Comparison of ENCODE assay signal across 33 cellular contexts in genomic region chr2:190449925-190450324, GRCh38. TPM values are rescaled to one million over a fixed set of nuclear protein-coding genes. Genes with fewer than 3 reads are reported as not detected.
DNase-seq lines count a peak whose midpoint lies in the region; ATAC-seq and TF ChIP-seq lines count a peak whose summit lies in the region.
"Had no signal": no experiment of that assay in that cellular context is flagged by ENCODE, and none has a peak within 500 bp of the region (broad histone marks: within the 10 kb centered on the region; RNA-seq: fewer than 3 reads in every experiment).

No MANE protein-coding gene starts in this region.

- no peak overlapping the region for H3K27ac ChIP-seq in HEK293 (ENCODE audit: extremely low read depth, low read depth, low read length)
- H3K27ac ChIP-seq: 22Rv1; A549; BLaER1; BLaER1 treated with 17β-estradiol and CSF1 and Interleukin-3, amounts not matched to agents 10 nM and 100 nM; C4-2B had no signal

- intact Hi-C loops in left colon (cut with DNase I, micrococcal nuclease) (no loop called here), mucosa of descending colon (cut with DNase I, micrococcal nuclease) (no loop called here)

- no peak for TF ChIP-seq POLR2A in erythroblast (IDR thresholded peaks at IDR 0.05; ENCODE audit: low read length)

- H3K36me3 ChIP-seq in HEK293 (ENCODE audit: control insufficient read depth in 2 of 2, insufficient read depth in 1 of 2, low read length in 2 of 2) = no peaks in the 10 kb centered on the region
- no peaks in the 10 kb centered on the region for H3K36me3 ChIP-seq in mucosa of descending colon (ENCODE audit: low read depth)
- H3K36me3 ChIP-seq: BE2C; BLaER1; BLaER1 treated with 17β-estradiol and CSF1 and Interleukin-3, amounts not matched to agents 10 nM and 100 nM had no signal

- TF ChIP-seq CTCF in HEK293 (tag by site-specific recombination; IDR thresholded peaks at IDR 0.05) = no peak
- TF ChIP-seq CTCF in mucosa of descending colon (IDR thresholded peaks at IDR 0.05) = no peak

- ATAC-seq in left colon = peak; percentile 68
- peak; percentile 56 for ATAC-seq in mucosa of descending colon
- ATAC-seq in GM18907 (IDR thresholded peaks at IDR 0.05; ENCODE audit: unreplicated experiment) = no peak
- ATAC-seq: A549; CD8-positive, alpha-beta T cell had no signal

- DNase-seq in NCI-H2171 treated with DMSO at 0.1 percent for 48 hours (lab: John Stamatoyannopoulos, UW) (peak; percentile 11), NCI-H2171 (lab: John Stamatoyannopoulos, UW) (no peak), left colon (no peak), mucosa of descending colon (no peak), erythroblast (lab: John Stamatoyannopoulos, UW) (no peak)
- DNase-seq in stimulated activated CD4-positive, alpha-beta T cell treated with anti-CD3 and anti-CD28 coated beads, Interleukin-2, amount 100 ng/mL, for 48 hours = no peak
- DNase-seq: 8988T; ACHN; AML-193; BE2C; C1 segment of cervical spinal cord; Caco-2; Calu3; CD4-positive, alpha-beta memory T cell; CD4-positive, alpha-beta T cell; CD4-positive, CD25-positive, alpha-beta regulatory T cell; CD8-positive, alpha-beta memory T cell; CD8-positive, alpha-beta T cell; COR-L47; DMS 273 treated with DMSO at 0.1 percent for 48 hours; DMS153; DMS53; DMS79; DMS79 treated with DMSO at 0.1 percent for 48 hours; DND-41; EL had no signal

- CTCF ChIA-PET in HEK293 (lab: Yijun Ruan, JAX) = no interaction called here

- H3K4me1 ChIP-seq in HEK293 (ENCODE audit: control insufficient read depth, insufficient read depth, low read length) (no peaks in the 10 kb centered on the region), mucosa of descending colon (ENCODE audit: low read depth) (no peaks in the 10 kb centered on the region)
- H3K4me1 ChIP-seq: BLaER1, Caco-2 had no signal

- H3K9me3 ChIP-seq in HEK293 (ENCODE audit: control insufficient read depth, insufficient read depth, low read depth, low read length) (no peaks in the 10 kb centered on the region), mucosa of descending colon (no peaks in the 10 kb centered on the region)
- H3K9me3 ChIP-seq: A549; BE2C; BLaER1; BLaER1 treated with 17β-estradiol and CSF1 and Interleukin-3, amounts not matched to agents 10 nM and 100 nM; Caco-2 had no signal

- POLR2A ChIA-PET in HEK293 (lab: Yijun Ruan, JAX) = no interaction called here

- H3K4me3 ChIP-seq in HEK293 (ENCODE audit: low read depth, low read length) = no peak overlapping the region
- no peak overlapping the region for H3K4me3 ChIP-seq in mucosa of descending colon
- H3K4me3 ChIP-seq: A549; BLaER1; BLaER1 treated with 17β-estradiol and CSF1 and Interleukin-3, amounts not matched to agents 10 nM and 100 nM had no signal

TF ChIP-seq in HEK293, 187 proteins besides CTCF, POLR2A, EP300 and RAD21:
- TF ChIP-seq, protein P1, sequence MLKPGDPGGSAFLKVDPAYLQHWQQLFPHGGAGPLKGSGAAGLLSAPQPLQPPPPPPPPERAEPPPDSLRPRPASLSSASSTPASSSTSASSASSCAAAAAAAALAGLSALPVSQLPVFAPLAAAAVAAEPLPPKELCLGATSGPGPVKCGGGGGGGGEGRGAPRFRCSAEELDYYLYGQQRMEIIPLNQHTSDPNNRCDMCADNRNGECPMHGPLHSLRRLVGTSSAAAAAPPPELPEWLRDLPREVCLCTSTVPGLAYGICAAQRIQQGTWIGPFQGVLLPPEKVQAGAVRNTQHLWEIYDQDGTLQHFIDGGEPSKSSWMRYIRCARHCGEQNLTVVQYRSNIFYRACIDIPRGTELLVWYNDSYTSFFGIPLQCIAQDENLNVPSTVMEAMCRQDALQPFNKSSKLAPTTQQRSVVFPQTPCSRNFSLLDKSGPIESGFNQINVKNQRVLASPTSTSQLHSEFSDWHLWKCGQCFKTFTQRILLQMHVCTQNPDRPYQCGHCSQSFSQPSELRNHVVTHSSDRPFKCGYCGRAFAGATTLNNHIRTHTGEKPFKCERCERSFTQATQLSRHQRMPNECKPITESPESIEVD (tag by site-specific recombination; IDR thresholded peaks at IDR 0.05) = peak; percentile 36; the same call in 1 of the 2 replicates
- TF ChIP-seq ZSCAN23 (tag by site-specific recombination; IDR thresholded peaks at IDR 0.05) (no peak), ZNF155 (tag by site-specific recombination; IDR thresholded peaks at IDR 0.05) (no peak)

RNA-seq across cellular contexts. Expression of gene MFSD6, which starts 41.8 kb away (rescaled TPM):
- total RNA-seq in left colon (10 to 100 TPM; 71.8 to 84.6 TPM), mucosa of descending colon (10 to 100 TPM; 58.4 to 73.2 (median 64.1) TPM)
